ENCODE assay signal across 16 cellular contexts in genomic region chr2:188050716-188051115, GRCh38.
DNase-seq lines count a peak whose midpoint lies in the region; ATAC-seq and TF ChIP-seq lines count a peak whose summit lies in the region.
"Had no signal": no experiment of that assay in that cellular context is flagged by ENCODE, and none has a peak within 500 bp of the region (broad histone marks: within the 10 kb centered on the region; RNA-seq: fewer than 3 reads in every experiment).

No MANE protein-coding gene starts in this region.

- no peaks in the 10 kb centered on the region for H3K36me3 ChIP-seq in adipocyte (ENCODE audit: control insufficient read depth, insufficient read depth, low read length, severe bottlenecking)
- H3K36me3 ChIP-seq in kidney epithelial cell (ENCODE audit: control insufficient read depth, insufficient read depth, low read length), result no peaks in the 10 kb centered on the region
- H3K36me3 ChIP-seq: ascending aorta, gastroesophageal sphincter had no signal

- TF ChIP-seq CTCF in 22Rv1 (IDR thresholded peaks at IDR 0.05), result no peak
- no peak for TF ChIP-seq CTCF in kidney epithelial cell (IDR thresholded peaks at IDR 0.05; ENCODE audit: insufficient read depth, low read length, poor library complexity, severe bottlenecking)

- DNase-seq in HCEC 1CT, result peak; percentile 9
- DNase-seq in adipocyte (ENCODE audit: low read depth), result peak; percentile 32
- DNase-seq in kidney epithelial cell (ENCODE audit: low read depth), result peak; percentile 82
- DNase-seq in epidermal melanocyte (ENCODE audit: insufficient read length, low spot score), result no peak
- DNase-seq in GM19240 (ENCODE audit: insufficient read length, low spot score), result no peak
- DNase-seq in posterior vena cava (ENCODE audit: low spot score), result no peak
- DNase-seq: DMS 273 treated with DMSO at 0.1 percent for 48 hours, MM.1S, NCI-H1930, NCI-H510A had no signal

- no peaks in the 10 kb centered on the region for H3K9me3 ChIP-seq in adipocyte (ENCODE audit: control insufficient read depth, low read length)
- H3K9me3 ChIP-seq: ascending aorta, gastroesophageal sphincter had no signal

- H3K27ac ChIP-seq in 22Rv1, result peak overlapping the region; percentile 42
- H3K27ac ChIP-seq: ascending aorta, C4-2B, gastroesophageal sphincter had no signal

- H3K27me3 ChIP-seq in adipocyte (replicated peaks; ENCODE audit: control insufficient read depth, insufficient read depth, low read length), result no peaks in the 10 kb centered on the region
- no peaks in the 10 kb centered on the region for H3K27me3 ChIP-seq in kidney epithelial cell (ENCODE audit: control insufficient read depth, insufficient read depth, low read length)
- H3K27me3 ChIP-seq: ascending aorta, gastroesophageal sphincter had no signal

- peaks cover 9% of the 10 kb centered on the region for H3K4me1 ChIP-seq in adipocyte (ENCODE audit: control insufficient read depth, insufficient read depth, low read length)
- H3K4me1 ChIP-seq: ascending aorta, gastroesophageal sphincter had no signal

- no peak for ATAC-seq in GM18502 (IDR thresholded peaks at IDR 0.05; ENCODE audit: poor library complexity, unreplicated experiment)
- ATAC-seq: gastroesophageal sphincter; natural killer cell treated with Interleukin-12 subunit alpha and Interleukin-12 subunit beta and Interleukin-15 and Interleukin-18, amount 100 ng/mL, for 72 hours had no signal

- H3K4me3 ChIP-seq in adipocyte (ENCODE audit: low read length) (no peak overlapping the region), kidney epithelial cell (ENCODE audit: low read depth, low read length) (no peak overlapping the region)
- H3K4me3 ChIP-seq: ascending aorta, gastroesophageal sphincter had no signal

- no peak overlapping the region for H3K9ac ChIP-seq in adipocyte (ENCODE audit: low read length)

- intact Hi-C loops in posterior vena cava (cut with DNase I), result no loop called here

Comparison
In these comparisons a context has a peak if more than half of its experiments do, and no peak if none do; other contexts are left out.
1. DNase-seq: peak in HCEC 1CT (single experiment), adipocyte (single experiment) and kidney epithelial cell (single experiment); none in epidermal melanocyte (single experiment), GM19240 (single experiment) and posterior vena cava (single experiment).